Comparison of ENCODE assay signal across 30 cellular contexts in the genomic region with DNA sequence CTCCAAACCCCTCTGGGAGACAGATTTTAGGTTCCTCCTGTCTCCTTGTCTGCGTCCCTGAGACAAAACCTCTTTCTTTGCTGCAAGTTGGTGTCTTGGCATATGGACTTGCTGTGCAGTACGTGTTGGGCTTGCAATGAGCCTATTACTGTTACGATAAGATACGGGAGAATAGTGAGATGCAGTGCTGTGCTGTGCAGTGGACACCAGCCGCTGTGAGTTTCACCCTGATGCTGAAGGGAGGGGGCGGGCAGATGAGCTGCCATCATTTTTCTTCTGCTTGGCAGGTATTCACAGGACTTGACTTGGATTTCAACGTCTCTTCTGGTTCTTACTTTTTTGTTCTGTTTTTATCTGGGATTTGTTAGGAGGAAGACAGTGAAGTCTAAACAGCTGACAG.
"Had no signal": no experiment of that assay in that cellular context is flagged by ENCODE, and none has a peak within 500 bp of the region (broad histone marks: within the 10 kb centered on the region; RNA-seq: fewer than 3 reads in every experiment).

No MANE protein-coding gene starts in this region.

- DNase-seq: activated CD4-positive, alpha-beta T cell treated with anti-CD3 and anti-CD28 coated beads for 4 hours; activated CD4-positive, alpha-beta T cell treated with anti-CD3 and anti-CD28 coated beads, Interleukin-2, amount 50 U/mL, for 4 hours; activated naive CD4-positive, alpha-beta T cell treated with Interleukin-2 at 50 U/mL for 16 hours; activated naive CD8-positive, alpha-beta T cell treated with anti-CD3 and anti-CD28 coated beads for 36 hours; activated T-cell treated with anti-CD3 and anti-CD28 coated beads for 4 hours; activated T-cell treated with anti-CD3 and anti-CD28 coated beads, Interleukin-2, amount 50 U/mL, for 72 hours; adrenal gland; brain microvascular endothelial cell; central memory CD4-positive, alpha-beta T cell; islet precursor cell; mammary epithelial cell; midbrain; naive thymus-derived CD4-positive, alpha-beta T cell; pancreas; retina; stimulated activated CD4-positive, alpha-beta T cell treated with anti-CD3 and anti-CD28 coated beads, Interleukin-15, amount 100 ng/mL, for 24 hours; stimulated activated CD4-positive, alpha-beta T cell treated with anti-CD3 and anti-CD28 coated beads, Interleukin-2, amount 100 ng/mL, for 24 hours; stimulated activated naive CD4-positive, alpha-beta T cell; SW 1271; T-helper 9 cell; tibial artery had no signal

- H3K4me2 ChIP-seq: hepatocyte had no signal

- H3K4me3 ChIP-seq: adrenal gland, ascending aorta, hepatocyte, pancreas, prostate gland, suprapubic skin, tibial artery had no signal

- FAIRE-seq: frontal cortex, pancreas, TTC549 had no signal

- H3K9me3 ChIP-seq: adrenal gland, ascending aorta, neutrophil, pancreas, prostate gland, suprapubic skin, tibial artery had no signal

- H3K27ac ChIP-seq: adrenal gland, ascending aorta, brain microvascular endothelial cell, epithelial cell of prostate, hepatocyte, neutrophil, pancreas, prostate gland, suprapubic skin, tibial artery, VCaP had no signal

- H3K4me1 ChIP-seq: adrenal gland, pancreas, prostate gland had no signal

- ATAC-seq: activated T-cell treated with anti-CD3 and anti-CD28 coated beads, Interleukin-2, amount 50 U/mL, for 72 hours; naive thymus-derived CD4-positive, alpha-beta T cell; pancreas had no signal
